In the genomic region with DNA sequence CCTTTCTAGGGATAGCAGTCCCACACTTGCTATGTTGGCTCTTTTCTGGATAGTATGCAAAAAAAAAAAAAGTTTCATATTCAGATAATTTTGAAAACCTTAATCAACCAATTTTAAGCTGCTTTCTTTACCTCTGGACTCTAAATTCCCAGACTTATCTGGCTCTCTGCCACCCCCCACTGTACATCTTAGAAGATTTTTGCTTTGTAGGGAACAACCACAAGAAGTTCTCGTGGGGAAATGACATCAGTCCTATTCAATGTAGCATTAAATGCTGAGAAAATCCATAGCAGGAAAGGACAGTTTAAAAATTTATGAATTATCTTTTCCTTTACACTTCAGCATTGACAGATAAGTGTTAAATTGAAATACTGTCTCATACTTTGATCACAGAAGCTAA, we compare ENCODE assay signal across 21 cellular contexts.
DNase-seq lines count a peak whose midpoint lies in the region; ATAC-seq and TF ChIP-seq lines count a peak whose summit lies in the region.
"Had no signal": no experiment of that assay in that cellular context is flagged by ENCODE, and none has a peak within 500 bp of the region (broad histone marks: within the 10 kb centered on the region; RNA-seq: fewer than 3 reads in every experiment).

No MANE protein-coding gene starts in this region.

- intact Hi-C loops in esophagus squamous epithelium (cut with DNase I), result no loop called here

- H3K4me1 ChIP-seq in esophagus squamous epithelium, result no peaks in the 10 kb centered on the region
- H3K4me1 ChIP-seq: BLaER1 had no signal

- H3K27ac ChIP-seq in esophagus squamous epithelium (no peak overlapping the region), substantia nigra (ENCODE audit: low read depth, low read length, poor library complexity, severe bottlenecking) (no peak overlapping the region)
- H3K27ac ChIP-seq: 22Rv1, BLaER1 had no signal

- H3K4me3 ChIP-seq in AG04449 (ENCODE audit: low read depth, low read length), result no peak overlapping the region
- H3K4me3 ChIP-seq in cardiac fibroblast (replicated peaks in 1 of 2; ENCODE audit: low read depth in 2 of 2, low read length in 2 of 2), result no peak overlapping the region
- H3K4me3 ChIP-seq in esophagus squamous epithelium, result no peak overlapping the region
- H3K4me3 ChIP-seq: BLaER1, GM12878, GM23338 had no signal

- H3K36me3 ChIP-seq in esophagus squamous epithelium, result no peaks in the 10 kb centered on the region
- H3K36me3 ChIP-seq: BLaER1 had no signal

- POLR2A ChIA-PET in AG04449 (lab: Yijun Ruan, JAX), result no interaction called here

- no peak for ATAC-seq in HG02970 (IDR thresholded peaks at IDR 0.05; ENCODE audit: low FRiP score, unreplicated experiment)
- no peak for ATAC-seq in HG02938 (IDR thresholded peaks at IDR 0.05; ENCODE audit: unreplicated experiment)
- ATAC-seq: CD8-positive, alpha-beta T cell; GM12878; GM23338; HCT116 had no signal

- TF ChIP-seq CTCF in AG04449 (IDR thresholded peaks at IDR 0.05; ENCODE audit: insufficient read depth, low read length, missing control alignments) (no peak), cardiac fibroblast (IDR thresholded peaks at IDR 0.05; ENCODE audit: low read depth, low read length) (no peak), esophagus squamous epithelium (IDR thresholded peaks at IDR 0.05) (no peak)

- no peaks in the 10 kb centered on the region for H3K27me3 ChIP-seq in esophagus squamous epithelium
- H3K27me3 ChIP-seq: BLaER1 had no signal

- H3K9me3 ChIP-seq in esophagus squamous epithelium, result no peaks in the 10 kb centered on the region
- H3K9me3 ChIP-seq: BLaER1 had no signal

- CTCF ChIA-PET in AG04449 (lab: Yijun Ruan, JAX), result interaction anchor here (0.8 to 1.5 kb wide), 2 partner anchors 112 to 202 kb away, joined by 3 to 5 read pairs; no protein-coding TSS in a partner anchor

- no peak for TF ChIP-seq POLR2A in esophagus squamous epithelium (IDR thresholded peaks at IDR 0.05)

- DNase-seq in AG04449 (ENCODE audit: low read depth, low spot score) (peak; percentile 14), M059J (ENCODE audit: low read depth) (peak; percentile 12), cardiac fibroblast (ENCODE audit: low read depth in 2 of 2) (peak; percentile 12 to 43), islet precursor cell (peak; percentile 2), esophagus squamous epithelium (lab: John Stamatoyannopoulos, UW) (no peak), substantia nigra (lab: John Stamatoyannopoulos, UW) (no peak)
- DNase-seq: CD8-positive, alpha-beta T cell; DMS79; GDM1; Karpas-422; NCI-H1105; NCI-H1694; NCI-H2227 treated with DMSO at 0.1 percent for 48 hours; NCI-H524 treated with DMSO at 0.1 percent for 48 hours had no signal

- 64 to 75% methylated on average over 1 of the region's 1 CpG for WGBS in esophagus squamous epithelium, 2 donors

Comparison
In these comparisons a context has a peak if more than half of its experiments do, and no peak if none do; other contexts are left out.
1. DNase-seq: peak in AG04449 (single experiment), M059J (single experiment), cardiac fibroblast (2 of 2) and islet precursor cell (single experiment); none in esophagus squamous epithelium (single experiment) and substantia nigra (0 of 49).